Comparison of ENCODE assay signal across 7 cellular contexts in the genomic region with DNA sequence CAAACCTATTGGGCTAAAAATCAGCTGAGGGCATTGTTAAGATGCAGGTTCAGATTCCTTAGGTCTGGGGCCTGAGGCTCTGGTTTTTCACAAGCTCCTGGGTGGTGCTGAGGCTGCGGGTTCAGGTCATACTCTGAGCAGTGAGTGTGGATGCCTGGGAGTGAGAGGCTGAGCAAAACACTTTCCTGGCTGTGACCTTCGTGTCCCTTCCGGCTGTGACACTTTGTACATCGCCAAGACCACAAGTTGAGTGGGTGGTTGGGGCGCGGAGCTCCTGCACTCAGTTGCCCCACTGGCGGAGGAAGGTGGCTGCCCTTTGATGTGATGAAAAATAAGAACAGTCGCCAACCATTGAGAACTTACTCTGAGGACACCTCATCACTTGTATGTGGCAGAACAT. TPM values are rescaled to one million over a fixed set of nuclear protein-coding genes. Genes with fewer than 3 reads are reported as not detected.
DNase-seq lines count a peak whose midpoint lies in the region; ATAC-seq and TF ChIP-seq lines count a peak whose summit lies in the region.

No MANE protein-coding gene starts in this region.

- peak overlapping the region; percentile 42 for H3K4me3 ChIP-seq in naive thymus-derived CD4-positive, alpha-beta T cell (ENCODE audit: low read length)
- H3K4me3 ChIP-seq in thymus (ENCODE audit: low read length) (no peak overlapping the region), SK-N-SH (ENCODE audit: low read depth in 2 of 2, low read length in 1 of 2) (no peak overlapping the region)

- peak overlapping the region; percentile 97 to 100 for H3K27ac Mint-ChIP-seq in activated naive CD4-positive, alpha-beta T cell treated with anti-CD3 and anti-CD28 coated beads, Interleukin-2, amount 50 U/mL, for 72 hours
- H3K27ac Mint-ChIP-seq in naive thymus-derived CD4-positive, alpha-beta T cell, result peak overlapping the region; percentile 86 to 97 (median 94)

- ATAC-seq in activated naive CD4-positive, alpha-beta T cell treated with anti-CD3 and anti-CD28 coated beads, Interleukin-2, amount 50 U/mL, for 72 hours, result peak; percentile 52 to 55
- ATAC-seq in naive thymus-derived CD4-positive, alpha-beta T cell, result peak; percentile 42
- no peak for ATAC-seq in GM19023 (IDR thresholded peaks at IDR 0.05; ENCODE audit: unreplicated experiment)

- WGBS in thymus, result 27% methylated on average over 8 of the region's 8 CpGs
- WGBS in SK-N-SH (ENCODE audit: low lambda C conversion rate), result 94% methylated on average over 8 of the region's 8 CpGs

- H3K4me3 Mint-ChIP-seq in naive thymus-derived CD4-positive, alpha-beta T cell, result peak overlapping the region; percentile 79 to 90 (median 84)

- peaks cover 0 to 5% of the 10 kb centered on the region in 2 donors for H3K36me3 Mint-ChIP-seq in activated naive CD4-positive, alpha-beta T cell treated with anti-CD3 and anti-CD28 coated beads, Interleukin-2, amount 50 U/mL, for 72 hours
- H3K36me3 Mint-ChIP-seq in naive thymus-derived CD4-positive, alpha-beta T cell, result peaks cover 0 to 13% (median 0%) of the 10 kb centered on the region in 5 donors

- no peaks in the 10 kb centered on the region for H3K9me3 Mint-ChIP-seq in activated naive CD4-positive, alpha-beta T cell treated with anti-CD3 and anti-CD28 coated beads, Interleukin-2, amount 50 U/mL, for 72 hours
- H3K9me3 Mint-ChIP-seq in naive thymus-derived CD4-positive, alpha-beta T cell, result peaks cover 0 to 2% (median 0%) of the 10 kb centered on the region in 11 donors

- H3K27ac ChIP-seq in naive thymus-derived CD4-positive, alpha-beta T cell (ENCODE audit: low read depth, low read length), result peak overlapping the region; percentile 68
- peak overlapping the region; percentile 96 for H3K27ac ChIP-seq in thymus (ENCODE audit: low read depth)
- H3K27ac ChIP-seq in SK-N-SH (ENCODE audit: low read depth in 2 of 2, low read length in 1 of 2), result peak overlapping the region in 1 of 2 experiments; percentile 96; a peak in 1 of 4 replicates

- H2AFZ ChIP-seq in SK-N-SH (ENCODE audit: low read depth), result no peak overlapping the region

- no peaks in the 10 kb centered on the region for H3K79me2 ChIP-seq in SK-N-SH (ENCODE audit: insufficient read depth)

- no peak for TF ChIP-seq RAD21 in SK-N-SH (IDR thresholded peaks at IDR 0.05; ENCODE audit: low read length)

- H3K9me3 ChIP-seq in naive thymus-derived CD4-positive, alpha-beta T cell (ENCODE audit: control insufficient read depth in 2 of 3, low read length in 3 of 3), result no peaks in the 10 kb centered on the region
- H3K9me3 ChIP-seq in thymus (ENCODE audit: control insufficient read depth) (no peaks in the 10 kb centered on the region), SK-N-SH (no peaks in the 10 kb centered on the region)

- no peaks in the 10 kb centered on the region for H3K9me2 ChIP-seq in SK-N-SH

- CTCF ChIA-PET in naive thymus-derived CD4-positive, alpha-beta T cell (lab: Charles Lee), result interaction anchor here (0.6 to 9.2 kb wide), 6 partner anchors 9 to 79 kb away, joined by 3 to 88 read pairs (median 4); no protein-coding TSS in a partner anchor
- CTCF ChIA-PET in SK-N-SH (lab: Yijun Ruan, JAX), result interaction anchor here (1.0 to 16.8 kb wide), 8 partner anchors 8 to 181 kb away, joined by 3 to 381 read pairs (median 7); partner anchors contain the start of genes CCR7, GJD3, IGFBP4 and TOP2A

- H3K4me2 ChIP-seq in SK-N-SH, result no peak overlapping the region

- H3K4me1 Mint-ChIP-seq in naive thymus-derived CD4-positive, alpha-beta T cell, result peaks cover 60 to 94% (median 89%) of the 10 kb centered on the region in 7 donors

- TF ChIP-seq EP300 in SK-N-SH (IDR thresholded peaks at IDR 0.05; ENCODE audit: borderline replicate concordance in 1 of 2, low read depth in 1 of 2, low read length in 1 of 2), result no peak

- H3K27me3 Mint-ChIP-seq in naive thymus-derived CD4-positive, alpha-beta T cell, result peaks cover 0 to 3% (median 0%) of the 10 kb centered on the region in 5 donors

- H4K20me1 ChIP-seq in SK-N-SH (ENCODE audit: insufficient read depth), result no peaks in the 10 kb centered on the region

- no peak for TF ChIP-seq CTCF in SK-N-SH (IDR thresholded peaks at IDR 0.05)

- no peaks in the 10 kb centered on the region for H3K36me3 ChIP-seq in naive thymus-derived CD4-positive, alpha-beta T cell (ENCODE audit: control insufficient read depth in 2 of 3, insufficient read depth in 3 of 3, low read length in 3 of 3)
- H3K36me3 ChIP-seq in thymus (ENCODE audit: control insufficient read depth, insufficient read depth) (no peaks in the 10 kb centered on the region), SK-N-SH (replicated peaks in 1 of 2; ENCODE audit: control insufficient read depth in 1 of 2, insufficient read depth in 2 of 2, low read length in 1 of 2) (no peaks in the 10 kb centered on the region)

- POLR2A ChIA-PET in naive thymus-derived CD4-positive, alpha-beta T cell (lab: Charles Lee), result interaction anchor here (0.6 to 45.4 kb wide), 13 partner anchors 9 to 342 kb away, joined by 3 to 2132 read pairs (median 5); partner anchors contain the start of gene CCR7
- POLR2A ChIA-PET in SK-N-SH (lab: Yijun Ruan, JAX), result interaction anchor here (0.8 to 1.2 kb wide), 2 partner anchors 9 to 96 kb away, joined by 3 to 4 read pairs; no protein-coding TSS in a partner anchor

- peak; percentile 50 to 60 for DNase-seq in activated CD4-positive, alpha-beta T cell treated with anti-CD3 and anti-CD28 coated beads for 4 hours
- DNase-seq in activated naive CD4-positive, alpha-beta T cell treated with anti-CD3 and anti-CD28 coated beads, Interleukin-2, amount 50 U/mL, for 72 hours (ENCODE audit: low spot score in 2 of 2), result peak; percentile 71 to 90
- DNase-seq in naive thymus-derived CD4-positive, alpha-beta T cell, result peak in 5 of 9 donors; percentile 48 to 75 (median 54)
- no peak for DNase-seq in SK-N-SH
- no peak for DNase-seq in NCI-H2107 (lab: John Stamatoyannopoulos, UW)

- intact Hi-C loops in naive thymus-derived CD4-positive, alpha-beta T cell (cut with micrococcal nuclease), result loop anchor here in 1 of 2 donors (2.0 kb wide), 1 partner anchor 16 kb away; no protein-coding TSS in a partner anchor

- no peak overlapping the region for H3K9ac ChIP-seq in SK-N-SH

- no peaks in the 10 kb centered on the region for H3K27me3 ChIP-seq in naive thymus-derived CD4-positive, alpha-beta T cell (ENCODE audit: control insufficient read depth in 2 of 2, insufficient read depth in 2 of 2, low read length in 2 of 2)
- no peaks in the 10 kb centered on the region for H3K27me3 ChIP-seq in thymus (ENCODE audit: control insufficient read depth, insufficient read depth)
- no peaks in the 10 kb centered on the region for H3K27me3 ChIP-seq in SK-N-SH (ENCODE audit: insufficient read depth)

- H3K4me1 ChIP-seq in naive thymus-derived CD4-positive, alpha-beta T cell (ENCODE audit: control insufficient read depth in 2 of 2, insufficient read depth in 2 of 2, low read length in 2 of 2), result peaks cover 64 to 78% of the 10 kb centered on the region in 2 donors
- H3K4me1 ChIP-seq in thymus (ENCODE audit: control insufficient read depth, insufficient read depth, low read length) (peaks cover 67% of the 10 kb centered on the region), SK-N-SH (ENCODE audit: control insufficient read depth in 1 of 2, insufficient read depth in 2 of 2, low read depth in 1 of 2, low read length in 1 of 2) (peaks cover 13 to 76% of the 10 kb centered on the region in 2 experiments; a peak in 3 of 4 replicates)

- peaks cover 4% of the 10 kb centered on the region for H3F3A ChIP-seq in SK-N-SH (replicated peaks; ENCODE audit: insufficient read depth)

TF ChIP-seq in SK-N-SH, 30 proteins besides CTCF, POLR2A, EP300 and RAD21 (continues in another document):
- TF ChIP-seq IRF3 (IDR thresholded peaks at IDR 0.05; ENCODE audit: low read depth, low read length) (no peak), SMC3 (IDR thresholded peaks at IDR 0.05; ENCODE audit: low read depth, low read length) (no peak), TAF1 (IDR thresholded peaks at IDR 0.05; ENCODE audit: borderline replicate concordance, low read depth, low read length) (no peak), TCF12 (IDR thresholded peaks at IDR 0.05) (no peak), RCOR1 (IDR thresholded peaks at IDR 0.05; ENCODE audit: low read length) (no peak), MXI1 (IDR thresholded peaks at IDR 0.05; ENCODE audit: low read depth, low read length) (no peak), SIN3A (IDR thresholded peaks at IDR 0.05; ENCODE audit: borderline replicate concordance, low read depth, low read length) (no peak), GATA2 (CRISPR knock-in tag; IDR thresholded peaks at IDR 0.05) (no peak), CHD2 (IDR thresholded peaks at IDR 0.05; ENCODE audit: low read length, partially characterized antibody) (no peak), FOXM1 (IDR thresholded peaks at IDR 0.05; ENCODE audit: low read depth) (no peak), NRF1 (IDR thresholded peaks at IDR 0.05; ENCODE audit: low read depth, low read length) (no peak)

RNA-seq across cellular contexts. Expression of gene CCR7, which starts 24.8 kb away (rescaled TPM):
- 100 to 1,000 TPM; 287 to 301 TPM for total RNA-seq in activated naive CD4-positive, alpha-beta T cell treated with anti-CD3 and anti-CD28 coated beads, Interleukin-2, amount 50 U/mL, for 72 hours
- total RNA-seq in naive thymus-derived CD4-positive, alpha-beta T cell, result 100 to 1,000 TPM; 153 to 675 (median 262) TPM
- polyA plus RNA-seq in naive thymus-derived CD4-positive, alpha-beta T cell, result 1,000 to 10,000 TPM; 1,350 to 2,301 TPM
- polyA plus RNA-seq in thymus (102 TPM), SK-N-SH (2012; rRNA removed) (not detected in 2 replicates)
- polyA plus RNA-seq in SK-N-SH (2012; cell fraction: cytosol; rRNA removed), result 0.03 and 0.05 TPM in 2 replicates
- 0.02 TPM in 1 of 2 replicates, not detected in the other for polyA plus RNA-seq in SK-N-SH (2012; cell fraction: nucleus; rRNA removed)

RNA-seq across cellular contexts. Expression of gene TNS4, which starts 39.0 kb away (rescaled TPM):
- total RNA-seq in activated naive CD4-positive, alpha-beta T cell treated with anti-CD3 and anti-CD28 coated beads, Interleukin-2, amount 50 U/mL, for 72 hours, result 10 to 100 TPM in 1 of 2 donors, 1 to 10 TPM in 1; 1.7 to 11.6 TPM
- total RNA-seq in naive thymus-derived CD4-positive, alpha-beta T cell, result 10 to 100 TPM in 1 of 5 experiments, 1 to 10 TPM in 2, not detected in 2; 1.2 to 10.3 (median 1.3) TPM
- polyA plus RNA-seq in naive thymus-derived CD4-positive, alpha-beta T cell, result not detected
- 24.8 TPM for polyA plus RNA-seq in thymus
- polyA plus RNA-seq in SK-N-SH (2012; rRNA removed), result not detected in 2 replicates
- 0.01 TPM in 1 of 2 replicates, not detected in the other for polyA plus RNA-seq in SK-N-SH (2012; cell fraction: cytosol; rRNA removed)
- polyA plus RNA-seq in SK-N-SH (2012; cell fraction: nucleus; rRNA removed), result 0.02 TPM in 1 of 2 replicates, not detected in the other

Comparison
In these comparisons a context has a peak if more than half of its experiments do, and no peak if none do; other contexts are left out.
1. DNase-seq: peak in activated CD4-positive, alpha-beta T cell treated with anti-CD3 and anti-CD28 coated beads for 4 hours (2 of 2), activated naive CD4-positive, alpha-beta T cell treated with anti-CD3 and anti-CD28 coated beads, Interleukin-2, amount 50 U/mL, for 72 hours (2 of 2) and naive thymus-derived CD4-positive, alpha-beta T cell (5 of 9); none in SK-N-SH (single experiment) and NCI-H2107 (single experiment).
2. RNA of gene CCR7, which starts 24.8 kb away (polyA plus RNA-seq): 1,350 to 2,301 TPM in naive thymus-derived CD4-positive, alpha-beta T cell and 102 TPM in thymus (single experiment); 0.02 to 0.05 TPM in SK-N-SH; every median in the first group is over 10 times any median in the second.
3. RNA of gene TNS4, which starts 39.0 kb away (polyA plus RNA-seq): 24.8 TPM in thymus (single experiment); not detected in naive thymus-derived CD4-positive, alpha-beta T cell and 0.01 to 0.02 TPM in SK-N-SH; every median in the first group is over 10 times any median in the second.